In the genomic region with DNA sequence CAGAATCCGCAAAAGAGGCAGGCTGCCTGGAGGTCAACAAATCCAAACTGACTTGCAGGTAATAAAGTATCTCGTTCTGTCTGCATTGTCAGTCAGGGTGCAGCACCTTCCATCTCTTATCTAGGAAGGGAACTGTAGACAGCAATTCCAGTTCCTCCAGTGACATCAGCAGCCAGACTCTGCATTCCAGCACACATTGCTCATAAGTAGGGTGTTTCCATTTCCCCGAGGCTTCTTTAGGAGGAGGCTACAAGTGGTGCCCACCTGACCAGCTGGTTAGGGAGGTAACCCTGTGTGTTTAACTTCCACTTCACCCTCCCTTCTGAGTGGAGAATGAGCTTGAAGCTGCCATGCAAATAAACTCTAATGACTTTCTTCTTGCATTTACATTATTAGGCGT, we compare ENCODE assay signal across 1 cellular context.
TF ChIP-seq lines count a peak whose summit lies in the region.

No MANE protein-coding gene starts in this region.

TF ChIP-seq in IMR-90, 13 proteins besides CTCF, POLR2A, EP300 and RAD21 (continued from another document):
- TF ChIP-seq, protein P1, sequence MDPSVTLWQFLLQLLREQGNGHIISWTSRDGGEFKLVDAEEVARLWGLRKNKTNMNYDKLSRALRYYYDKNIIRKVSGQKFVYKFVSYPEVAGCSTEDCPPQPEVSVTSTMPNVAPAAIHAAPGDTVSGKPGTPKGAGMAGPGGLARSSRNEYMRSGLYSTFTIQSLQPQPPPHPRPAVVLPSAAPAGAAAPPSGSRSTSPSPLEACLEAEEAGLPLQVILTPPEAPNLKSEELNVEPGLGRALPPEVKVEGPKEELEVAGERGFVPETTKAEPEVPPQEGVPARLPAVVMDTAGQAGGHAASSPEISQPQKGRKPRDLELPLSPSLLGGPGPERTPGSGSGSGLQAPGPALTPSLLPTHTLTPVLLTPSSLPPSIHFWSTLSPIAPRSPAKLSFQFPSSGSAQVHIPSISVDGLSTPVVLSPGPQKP (IDR thresholded peaks at IDR 0.05; ENCODE audit: borderline replicate concordance, low read depth, low read length) = no peak
- TF ChIP-seq MAZ (IDR thresholded peaks at IDR 0.05; ENCODE audit: borderline replicate concordance, low read depth, low read length) (no peak), MXI1 (IDR thresholded peaks at IDR 0.05; ENCODE audit: borderline replicate concordance, low read depth, low read length) (no peak)
TF ChIP-seq in IMR-90: peak in this region for 0.
